In genomic region chr16:66979011-66979717, GRCh38 we compare ENCODE assay signal across 12 cellular contexts. TPM values are rescaled to one million over a fixed set of nuclear protein-coding genes. Genes with fewer than 3 reads are reported as not detected.
DNase-seq lines count a peak whose midpoint lies in the region; TF ChIP-seq lines count a peak whose summit lies in the region.
"Had no signal": no experiment of that assay in that cellular context is flagged by ENCODE, and none has a peak within 500 bp of the region (broad histone marks: within the 10 kb centered on the region; RNA-seq: fewer than 3 reads in every experiment).

No MANE protein-coding gene starts in this region.

- H3K36me3 ChIP-seq in ACC112 (ENCODE audit: insufficient read depth, low read length) (no peaks in the 10 kb centered on the region), right atrium auricular region (no peaks in the 10 kb centered on the region)

- H2AFZ ChIP-seq in ACC112 (ENCODE audit: low read length, unreplicated experiment) = peak overlapping the region; percentile 53

- in situ Hi-C loops in GM13977 (cut with MboI; ENCODE audit: low pct_unique_long_range_greater_than_20kb, low sequenced_read_pairs, unreplicated experiment) = no loop called here

- DNase-seq in NB4 (ENCODE audit: low read depth) = peak; percentile 37
- DNase-seq in right atrium auricular region (ENCODE audit: low spot score) = peak; percentile 64
- DNase-seq in NCI-H345 (lab: John Stamatoyannopoulos, UW) = no peak
- DNase-seq in GM13977 (ENCODE audit: low spot score) = no peak
- DNase-seq in cerebellum (ENCODE audit: low spot score) = no peak
- DNase-seq: activated T-cell treated with anti-CD3 and anti-CD28 coated beads, Interleukin-2, amount 50 U/mL, for 1 hour; naive thymus-derived CD8-positive, alpha-beta T cell; NCI-H2171 treated with DMSO at 0.1 percent for 48 hours; stimulated activated CD4-positive, alpha-beta T cell treated with anti-CD3 and anti-CD28 coated beads, Interleukin-12 subunit alpha, Interleukin-12 subunit beta, amount 100 ng/mL, for 4 hours had no signal

- TF ChIP-seq POLR2A in NB4 (IDR thresholded peaks at IDR 0.05; ENCODE audit: extremely low read depth, insufficient read length) = no peak

- no peaks in the 10 kb centered on the region for H3K9me3 ChIP-seq in right atrium auricular region
- H3K9me3 ChIP-seq: body of pancreas had no signal

- no peak overlapping the region for H3K27ac ChIP-seq in ACC112 (ENCODE audit: low read depth, low read length)
- no peak overlapping the region for H3K27ac ChIP-seq in right atrium auricular region
- H3K27ac ChIP-seq: body of pancreas, KMS-11 had no signal

- no peaks in the 10 kb centered on the region for H3K79me2 ChIP-seq in ACC112 (ENCODE audit: control insufficient read depth, insufficient read depth, low read length, unreplicated experiment)

- H3K27me3 ChIP-seq in ACC112 (ENCODE audit: insufficient read depth, low read length) (no peaks in the 10 kb centered on the region), right atrium auricular region (no peaks in the 10 kb centered on the region)
- H3K27me3 ChIP-seq: body of pancreas had no signal

- H3K4me3 ChIP-seq in ACC112 (ENCODE audit: low read depth, low read length) (no peak overlapping the region), NB4 (ENCODE audit: low read depth, low read length) (no peak overlapping the region), right atrium auricular region (no peak overlapping the region)
- H3K4me3 ChIP-seq: body of pancreas had no signal

- peaks cover 8% of the 10 kb centered on the region for H3K4me1 ChIP-seq in ACC112 (ENCODE audit: control insufficient read depth, insufficient read depth, low read length, unreplicated experiment)
- no peaks in the 10 kb centered on the region for H3K4me1 ChIP-seq in right atrium auricular region
- H3K4me1 ChIP-seq: body of pancreas had no signal

- TF ChIP-seq CTCF in NB4 (IDR thresholded peaks at IDR 0.05; ENCODE audit: low read depth, low read length) (no peak), right atrium auricular region (IDR thresholded peaks at IDR 0.05) (no peak), GM13977 (IDR thresholded peaks at IDR 0.05; ENCODE audit: extremely low read depth, insufficient read depth, missing control alignments) (no peak)

RNA-seq across cellular contexts. Expression of gene CES4A, which starts 9.2 kb away (rescaled TPM):
- 10 to 100 TPM in 1 of 2 donors, 1 to 10 TPM in 1; 7.8 to 20.6 TPM for total RNA-seq in right atrium auricular region
- 16.6 TPM for total RNA-seq in cerebellum

RNA-seq across cellular contexts. Expression of gene CES3, which starts 18.1 kb away (rescaled TPM):
- total RNA-seq in right atrium auricular region = under 1 TPM; 0.16 to 0.89 TPM
- total RNA-seq in cerebellum = 1.5 TPM

RNA-seq across cellular contexts. Expression of gene CES2, which starts 43.8 kb away (rescaled TPM):
- total RNA-seq in right atrium auricular region (10 to 100 TPM; 33.1 to 51.4 TPM), cerebellum (32.0 TPM)

RNA-seq across cellular contexts. Expression of gene CIAO2B, which starts 45.0 kb away (rescaled TPM):
- total RNA-seq in right atrium auricular region (100 to 1,000 TPM in 1 of 2 donors, 10 to 100 TPM in 1; 75.3 to 118 TPM), cerebellum (60.5 TPM)

RNA-seq across cellular contexts. Expression of gene CBFB, which starts 49.8 kb away (rescaled TPM):
- total RNA-seq in right atrium auricular region (10 to 100 TPM; 25.7 to 49.3 TPM), cerebellum (34.3 TPM)

Comparison
In these comparisons a context has a peak if more than half of its experiments do, and no peak if none do; other contexts are left out.
1. DNase-seq: peak in NB4 (single experiment) and right atrium auricular region (single experiment); none in NCI-H345 (single experiment), GM13977 (single experiment) and cerebellum (single experiment).